Comparison of ENCODE assay signal across 21 cellular contexts in genomic region chrX:118484216-118484903, GRCh38.
"Had no signal": no experiment of that assay in that cellular context is flagged by ENCODE, and none has a peak within 500 bp of the region (broad histone marks: within the 10 kb centered on the region; RNA-seq: fewer than 3 reads in every experiment).

No MANE protein-coding gene starts in this region.

- H3K9me3 ChIP-seq: adrenal gland, neutrophil, sigmoid colon, spleen, tibial artery, uterus had no signal

- H3K27me3 ChIP-seq: adrenal gland, cardiac muscle cell, neutrophil, sigmoid colon, spleen, tibial artery, uterus had no signal

- H3K27ac ChIP-seq: adrenal gland, cardiac muscle cell, neutrophil, sigmoid colon, spleen, uterus had no signal

- H3K4me3 ChIP-seq: adrenal gland, cardiac muscle cell, lung, sigmoid colon, spleen, tibial artery, uterus had no signal

- H3K4me1 ChIP-seq: adrenal gland, sigmoid colon, spleen, tibial artery, uterus had no signal

- DNase-seq: activated CD4-positive, alpha-beta T cell treated with anti-CD3 and anti-CD28 coated beads for 36 hours; activated CD4-positive, alpha-beta T cell treated with anti-CD3 and anti-CD28 coated beads, Interleukin-2, amount 50 U/mL, for 48 hours; activated gamma-delta T cell; adrenal gland; endodermal cell; foreskin melanocyte; glutamatergic neuron; hypothalamus; islet precursor cell; left colon; sigmoid colon; spleen; stimulated activated naive B cell treated with anti-CD40 and anti-IgM and Interleukin-4, amounts not matched to agents 10 μg/mL and 1 μg/mL and 100 μg/mL, for 72 hours; tibial artery; uterus had no signal

- ATAC-seq: activated CD4-positive, alpha-beta T cell treated with anti-CD3 and anti-CD28 coated beads for 36 hours; activated naive CD4-positive, alpha-beta T cell treated with anti-CD3 and anti-CD28 coated beads, Interleukin-2, amount 50 U/mL, for 72 hours; left colon; natural killer cell treated with Interleukin-12 subunit alpha and Interleukin-12 subunit beta and Interleukin-15 and Interleukin-18, amount 100 ng/mL, for 72 hours; stimulated activated naive B cell treated with anti-CD40 and anti-IgM and Interleukin-4, amounts not matched to agents 10 μg/mL and 1 μg/mL and 100 μg/mL, for 72 hours; WTC11 had no signal

- H3K36me3 ChIP-seq: adrenal gland, cardiac muscle cell, neutrophil, sigmoid colon, spleen, tibial artery, uterus had no signal
